In the genomic region with DNA sequence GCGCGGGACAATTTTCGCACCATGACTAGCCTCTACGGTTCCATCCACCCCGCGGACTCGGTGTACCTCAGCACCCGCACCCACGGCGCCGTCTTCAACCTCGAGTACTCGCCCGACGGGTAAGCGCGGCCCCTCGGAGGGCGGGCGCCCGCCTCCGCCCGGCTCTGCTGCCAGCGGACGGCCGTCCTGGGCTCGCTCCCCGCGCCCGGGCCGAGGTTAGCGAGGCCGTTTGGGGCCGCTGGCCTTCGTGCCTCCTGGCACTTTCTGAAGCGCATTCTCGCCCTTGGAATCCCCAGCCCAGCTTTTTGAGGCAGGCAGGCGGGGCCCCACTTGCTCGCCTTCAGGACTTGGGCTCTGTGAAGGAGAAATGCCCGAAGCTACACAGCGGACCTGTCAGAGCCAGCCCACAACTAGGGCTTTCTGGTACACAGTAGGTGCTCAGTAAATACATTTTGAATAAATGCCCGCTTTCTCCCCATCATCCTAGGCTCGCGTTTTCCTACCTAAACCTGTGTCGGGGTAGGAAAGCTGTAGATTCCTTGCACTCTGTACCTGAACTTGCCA, we compare ENCODE assay signal across 8 cellular contexts. TPM values are rescaled to one million over a fixed set of nuclear protein-coding genes. Genes with fewer than 3 reads are reported as not detected.
DNase-seq lines count a peak whose midpoint lies in the region; ATAC-seq and TF ChIP-seq lines count a peak whose summit lies in the region.

No MANE protein-coding gene starts in this region.

- H3K27ac Mint-ChIP-seq in chondrocyte (ENCODE audit: unreplicated experiment) = peak overlapping the region; percentile 81
- H3K27ac Mint-ChIP-seq in stimulated activated naive CD8-positive, alpha-beta T cell treated with anti-CD3 and anti-CD28 coated beads, Interleukin-15, amount 100 ng/mL, for 72 hours = peak overlapping the region; percentile 57 to 59

- intact Hi-C loops in lower leg skin (cut with DNase I; ENCODE audit: low total_unique reads) = no loop called here

- no peak for TF ChIP-seq POLR2A in lower leg skin (IDR thresholded peaks at IDR 0.05)

- peaks cover 31% of the 10 kb centered on the region for H3K4me1 Mint-ChIP-seq in chondrocyte (ENCODE audit: low read depth)
- peaks cover 46% of the 10 kb centered on the region for H3K4me1 Mint-ChIP-seq in stimulated activated naive CD8-positive, alpha-beta T cell treated with anti-CD3 and anti-CD28 coated beads, Interleukin-15, amount 100 ng/mL, for 72 hours

- TF ChIP-seq CTCF in chondrocyte (IDR thresholded peaks at IDR 0.05) = no peak
- no peak for TF ChIP-seq CTCF in lower leg skin (IDR thresholded peaks at IDR 0.05)

- H3K27me3 Mint-ChIP-seq in chondrocyte (ENCODE audit: low read depth) = no peaks in the 10 kb centered on the region
- H3K27me3 Mint-ChIP-seq in stimulated activated naive CD8-positive, alpha-beta T cell treated with anti-CD3 and anti-CD28 coated beads, Interleukin-15, amount 100 ng/mL, for 72 hours = no peaks in the 10 kb centered on the region

- H3K36me3 Mint-ChIP-seq in chondrocyte (ENCODE audit: low read depth) = peaks cover 1% of the 10 kb centered on the region

- 1 to 2% methylated on average over 15 to 37 of the region's 45 CpGs for WGBS in lower leg skin, 2 donors

- peak; percentile 8 to 25 for DNase-seq in activated CD4-positive, alpha-beta T cell treated with anti-CD3 and anti-CD28 coated beads for 4 hours
- no peak for DNase-seq in activated CD4-positive, alpha-beta T cell treated with anti-CD3 and anti-CD28 coated beads, Interleukin-2, amount 50 U/mL, for 1 hour
- DNase-seq in RPMI8226 = peak; percentile 28
- no peak for DNase-seq in chondrocyte (ENCODE audit: low spot score)
- peak in 1 of 2 donors; percentile 86 for DNase-seq in lower leg skin (ENCODE audit: low spot score in 2 of 2)
- peak in 1 of 2 donors; percentile 39 for DNase-seq in stimulated activated naive CD8-positive, alpha-beta T cell treated with anti-CD3 and anti-CD28 coated beads, Interleukin-15, amount 100 ng/mL, for 72 hours
- DNase-seq in cerebellum (ENCODE audit: low spot score) = no peak

- ATAC-seq in HG02981 (IDR thresholded peaks at IDR 0.05; ENCODE audit: unreplicated experiment) = peak; percentile 46
- peak; percentile 52 for ATAC-seq in stimulated activated naive CD8-positive, alpha-beta T cell treated with anti-CD3 and anti-CD28 coated beads, Interleukin-15, amount 100 ng/mL, for 72 hours

- peak overlapping the region; percentile 93 for H3K4me3 Mint-ChIP-seq in chondrocyte (ENCODE audit: unreplicated experiment)
- peak overlapping the region; percentile 82 to 93 for H3K4me3 Mint-ChIP-seq in stimulated activated naive CD8-positive, alpha-beta T cell treated with anti-CD3 and anti-CD28 coated beads, Interleukin-15, amount 100 ng/mL, for 72 hours

- peak overlapping the region; percentile 87 for H3K4me3 ChIP-seq in lower leg skin (ENCODE audit: low read depth, poor library complexity, severe bottlenecking)

- H3K9me3 Mint-ChIP-seq in chondrocyte (ENCODE audit: low read depth) = no peaks in the 10 kb centered on the region
- no peaks in the 10 kb centered on the region for H3K9me3 Mint-ChIP-seq in stimulated activated naive CD8-positive, alpha-beta T cell treated with anti-CD3 and anti-CD28 coated beads, Interleukin-15, amount 100 ng/mL, for 72 hours

RNA-seq across cellular contexts. Expression of a gene that starts 0.8 kb away (rescaled TPM):
- total RNA-seq in chondrocyte = 29.5 to 32.2 TPM (median 31.4 TPM) in 3 replicates
- total RNA-seq in lower leg skin = 10 to 100 TPM; 23.8 to 30.4 (median 26.0) TPM
- 28.2 TPM for total RNA-seq in cerebellum

RNA-seq across cellular contexts. Expression of a gene that starts 16.5 kb away (rescaled TPM):
- total RNA-seq in chondrocyte (22.8 to 30.2 TPM (median 23.8 TPM) in 3 replicates), lower leg skin (10 to 100 TPM; 31.0 to 52.7 (median 47.7) TPM), cerebellum (81.1 TPM)

RNA-seq across cellular contexts. Expression of a gene that starts 47.8 kb away (rescaled TPM):
- total RNA-seq in chondrocyte = 4.8 to 5.7 TPM (median 5.2 TPM) in 3 replicates
- 10 to 100 TPM in 1 of 4 donors, 1 to 10 TPM in 3; 5.1 to 13.1 (median 6.1) TPM for total RNA-seq in lower leg skin
- total RNA-seq in cerebellum = 5.1 TPM

Comparison
In these comparisons a context has a peak if more than half of its experiments do, and no peak if none do; other contexts are left out.
1. DNase-seq: peak in activated CD4-positive, alpha-beta T cell treated with anti-CD3 and anti-CD28 coated beads for 4 hours (2 of 2) and RPMI8226 (single experiment); none in activated CD4-positive, alpha-beta T cell treated with anti-CD3 and anti-CD28 coated beads, Interleukin-2, amount 50 U/mL, for 1 hour (single experiment), chondrocyte (single experiment) and cerebellum (single experiment).